ENCODE assay signal across 9 cellular contexts in the genomic region with DNA sequence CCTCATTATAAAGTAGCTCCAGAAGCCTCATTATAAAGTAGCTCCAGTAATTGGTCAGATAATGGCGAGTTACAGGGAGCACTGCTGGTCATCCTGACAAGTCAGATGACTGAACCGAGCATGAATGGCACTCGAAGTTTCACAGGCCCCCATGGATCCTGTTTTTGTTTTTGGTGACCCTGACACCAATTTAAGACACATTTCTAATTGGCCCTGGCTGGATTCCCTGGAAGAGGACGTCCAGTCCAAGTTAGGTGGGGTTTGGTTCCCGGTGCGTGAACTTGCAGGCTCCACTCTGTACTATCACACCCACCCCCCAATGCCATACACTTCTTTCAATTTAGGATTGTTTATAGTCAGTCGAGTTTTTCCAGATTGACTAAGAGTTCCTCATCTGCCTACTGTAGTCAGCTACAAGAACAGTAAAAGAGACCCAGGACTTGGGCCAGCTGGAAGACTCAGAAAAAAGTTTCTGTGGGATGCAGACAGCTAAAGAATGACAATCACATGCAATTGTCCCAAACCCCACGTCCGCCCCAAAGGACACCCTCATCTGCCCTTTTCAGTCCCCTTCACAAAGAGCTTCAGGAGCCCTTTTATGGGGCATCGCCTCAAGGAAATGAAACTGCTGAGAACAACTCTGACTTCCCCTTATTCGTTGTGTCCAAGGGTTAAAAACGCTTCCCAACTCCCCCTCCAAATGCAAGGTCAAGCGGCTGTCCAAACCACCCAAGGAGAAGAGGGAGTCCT. TPM values are rescaled to one million over a fixed set of nuclear protein-coding genes. Genes with fewer than 3 reads are reported as not detected.
DNase-seq lines count a peak whose midpoint lies in the region; ATAC-seq and TF ChIP-seq lines count a peak whose summit lies in the region.
"Had no signal": no experiment of that assay in that cellular context is flagged by ENCODE, and none has a peak within 500 bp of the region (broad histone marks: within the 10 kb centered on the region; RNA-seq: fewer than 3 reads in every experiment).

No MANE protein-coding gene starts in this region.

- peaks cover 11 to 65% of the 10 kb centered on the region in 2 donors for H3K36me3 Mint-ChIP-seq in CD4-positive, alpha-beta memory T cell
- H3K36me3 Mint-ChIP-seq in endothelial cell (ENCODE audit: low read depth, unreplicated experiment), result peaks cover 10% of the 10 kb centered on the region

- peak overlapping the region; percentile 87 to 90 for H3K4me3 ChIP-seq in CD4-positive, alpha-beta memory T cell (ENCODE audit: low read length in 2 of 2)
- H3K4me3 ChIP-seq in Peyer's patch (peak overlapping the region; percentile 53 to 92 (median 70)), neuronal stem cell (ENCODE audit: low read length in 2 of 2) (no peak overlapping the region)

- peak overlapping the region; percentile 74 for H2AFZ ChIP-seq in neuronal stem cell (ENCODE audit: low read length)

- no CpG with 5 or more reads among the region's 13 CpGs for WGBS in neuronal stem cell (ENCODE audit: extremely low coverage in 2 of 2, insufficient read length in 2 of 2, insufficient replicate concordance in 1 of 2), 2 donors

- H3K79me1 ChIP-seq in neuronal stem cell (ENCODE audit: low read depth, low read length), result no peaks in the 10 kb centered on the region

- ATAC-seq in GM21825 (IDR thresholded peaks at IDR 0.05; ENCODE audit: unreplicated experiment), result no peak
- no peak for ATAC-seq in GM21447 (IDR thresholded peaks at IDR 0.05; ENCODE audit: unreplicated experiment)

- H3K14ac ChIP-seq in neuronal stem cell (ENCODE audit: low read length), result no peak overlapping the region

- no peak overlapping the region for H2BK5ac ChIP-seq in neuronal stem cell (ENCODE audit: low read length)

- H3K4me3 Mint-ChIP-seq in CD4-positive, alpha-beta memory T cell, result peak overlapping the region; percentile 97 to 99 (median 98)
- peak overlapping the region; percentile 85 for H3K4me3 Mint-ChIP-seq in endothelial cell (ENCODE audit: unreplicated experiment)

- no peak overlapping the region for H4K91ac ChIP-seq in neuronal stem cell (ENCODE audit: low read depth, low read length, poor library complexity)

- no peak overlapping the region for H3K4ac ChIP-seq in neuronal stem cell (ENCODE audit: low read length)

- intact Hi-C loops in CD4-positive, alpha-beta memory T cell (cut with micrococcal nuclease), result loop anchor here (5.0 kb wide), 1 partner anchor 228 kb away; no protein-coding TSS in a partner anchor

- H2BK15ac ChIP-seq in neuronal stem cell (ENCODE audit: low read length), result no peak overlapping the region

- H3K9me3 Mint-ChIP-seq in CD4-positive, alpha-beta memory T cell, result peaks cover 0 to 1% (median 0%) of the 10 kb centered on the region in 8 donors
- no peaks in the 10 kb centered on the region for H3K9me3 Mint-ChIP-seq in endothelial cell (ENCODE audit: unreplicated experiment)

- H3K36me3 ChIP-seq in CD4-positive, alpha-beta memory T cell (ENCODE audit: insufficient read depth, low read length), result no peaks in the 10 kb centered on the region
- peaks cover 0 to 17% (median 0%) of the 10 kb centered on the region in 3 donors for H3K36me3 ChIP-seq in Peyer's patch
- H3K36me3 ChIP-seq in neuronal stem cell (replicated peaks in 1 of 2; ENCODE audit: control insufficient read depth in 2 of 2, insufficient read depth in 2 of 2, low read length in 2 of 2), result no peaks in the 10 kb centered on the region

- CTCF ChIA-PET in CD4-positive, alpha-beta memory T cell (lab: Charles Lee; ENCODE audit: partially characterized antibody), result interaction anchor here (1.2 to 8.5 kb wide), 3 partner anchors 12 to 490 kb away, joined by 3 to 196 read pairs (median 3); no protein-coding TSS in a partner anchor

- no peak for TF ChIP-seq POLR2A in Peyer's patch (IDR thresholded peaks at IDR 0.05)

- H3K4me1 ChIP-seq in CD4-positive, alpha-beta memory T cell (ENCODE audit: insufficient read depth, low read length), result peaks cover 46% of the 10 kb centered on the region
- H3K4me1 ChIP-seq in Peyer's patch (peaks cover 0 to 48% (median 13%) of the 10 kb centered on the region in 4 donors), neuronal stem cell (ENCODE audit: control insufficient read depth in 2 of 2, insufficient read depth in 1 of 2, low read depth in 1 of 2, low read length in 2 of 2) (peaks cover 20 to 23% of the 10 kb centered on the region in 2 donors)

- H3K27ac Mint-ChIP-seq in CD4-positive, alpha-beta memory T cell, result peak overlapping the region; percentile 69 to 99 (median 83)
- no peak overlapping the region for H3K27ac Mint-ChIP-seq in endothelial cell (ENCODE audit: unreplicated experiment)

- peaks cover 37 to 93% (median 63%) of the 10 kb centered on the region in 4 donors for H3K4me1 Mint-ChIP-seq in CD4-positive, alpha-beta memory T cell
- H3K4me1 Mint-ChIP-seq in endothelial cell (ENCODE audit: unreplicated experiment), result peaks cover 33% of the 10 kb centered on the region

- H3K27me3 ChIP-seq in CD4-positive, alpha-beta memory T cell (ENCODE audit: insufficient read depth, low read length), result no peaks in the 10 kb centered on the region
- H3K27me3 ChIP-seq in Peyer's patch (no peaks in the 10 kb centered on the region), neuronal stem cell (ENCODE audit: control insufficient read depth in 3 of 3, insufficient read depth in 3 of 3, low read depth in 1 of 3, low read length in 3 of 3) (peaks cover 0 to 58% (median 9%) of the 10 kb centered on the region in 3 experiments)

- H3K27ac ChIP-seq in CD4-positive, alpha-beta memory T cell (ENCODE audit: low read depth, low read length), result peak overlapping the region; percentile 74
- H3K27ac ChIP-seq in Peyer's patch (peak overlapping the region; percentile 81 to 98 (median 93)), neuronal stem cell (replicated peaks; ENCODE audit: low read length) (no peak overlapping the region)

- DNase-seq in CD4-positive, alpha-beta memory T cell, result no peak
- DNase-seq in Peyer's patch (no peak), endothelial cell (ENCODE audit: low spot score) (no peak), neuronal stem cell (ENCODE audit: low spot score) (no peak), T1000 (lab: John Stamatoyannopoulos, UW) (no peak)
- no peak for DNase-seq in stimulated activated naive CD4-positive, alpha-beta T cell treated with Interleukin-2 at 50 U/mL for 16 hours (lab: John Stamatoyannopoulos, UW)

- no peaks in the 10 kb centered on the region for H3K9me3 ChIP-seq in CD4-positive, alpha-beta memory T cell (ENCODE audit: control insufficient read depth in 1 of 2, low read length in 2 of 2)
- H3K9me3 ChIP-seq in Peyer's patch (no peaks in the 10 kb centered on the region), neuronal stem cell (replicated peaks in 1 of 2; ENCODE audit: control insufficient read depth in 2 of 2, insufficient read depth in 1 of 2, low read depth in 1 of 2, low read length in 2 of 2) (no peaks in the 10 kb centered on the region)

- POLR2A ChIA-PET in CD4-positive, alpha-beta memory T cell (lab: Charles Lee; ENCODE audit: partially characterized antibody), result interaction anchor here (1.5 to 11.6 kb wide), 10 partner anchors 11 to 707 kb away, joined by 3 to 327 read pairs (median 12); no protein-coding TSS in a partner anchor

- H3K9ac ChIP-seq in neuronal stem cell (ENCODE audit: low read depth, low read length, poor library complexity), result no peak overlapping the region

- H2AK5ac ChIP-seq in neuronal stem cell (ENCODE audit: low read depth, low read length), result no peak overlapping the region

- peaks cover 0 to 2% of the 10 kb centered on the region in 2 donors for H3K27me3 Mint-ChIP-seq in CD4-positive, alpha-beta memory T cell
- peaks cover 22% of the 10 kb centered on the region for H3K27me3 Mint-ChIP-seq in endothelial cell (ENCODE audit: unreplicated experiment)

- TF ChIP-seq CTCF in Peyer's patch (IDR thresholded peaks at IDR 0.05) (no peak), endothelial cell (IDR thresholded peaks at IDR 0.05; ENCODE audit: unreplicated experiment) (no peak)

- H3K23ac ChIP-seq in neuronal stem cell (ENCODE audit: low read depth, low read length, poor library complexity), result no peak overlapping the region

- no peak overlapping the region for H3K18ac ChIP-seq in neuronal stem cell (ENCODE audit: low read length)

- no peak overlapping the region for H2BK12ac ChIP-seq in neuronal stem cell (ENCODE audit: low read length)

- no peak overlapping the region for H4K8ac ChIP-seq in neuronal stem cell (ENCODE audit: low read depth, low read length)

- H3K4me2 ChIP-seq in neuronal stem cell (ENCODE audit: insufficient read depth, low read length, poor library complexity, severe bottlenecking), result peak overlapping the region; percentile 84

- H2BK120ac ChIP-seq in neuronal stem cell (ENCODE audit: low read depth, low read length), result no peak overlapping the region

RNA-seq across cellular contexts. Expression of a gene that starts 2.7 kb away (rescaled TPM):
- 10 to 100 TPM; 87.4 to 91.8 TPM for total RNA-seq in CD4-positive, alpha-beta memory T cell
- polyA plus RNA-seq in CD4-positive, alpha-beta memory T cell, result 10 to 100 TPM; 30.1 to 40.5 TPM
- total RNA-seq in Peyer's patch, result 100 to 1,000 TPM in 2 of 4 donors, 10 to 100 TPM in 2; 34.7 to 179 (median 108) TPM
- total RNA-seq in endothelial cell (ENCODE audit: unreplicated experiment), result 5.7 TPM
- polyA plus RNA-seq in neuronal stem cell (2013, experiment 1 of 2), result 0.75 TPM
- 0.76 TPM for polyA plus RNA-seq in neuronal stem cell (2013, experiment 2 of 2)

RNA-seq across cellular contexts. Expression of a gene that starts 28.5 kb away (rescaled TPM):
- total RNA-seq in CD4-positive, alpha-beta memory T cell, result not detected
- not detected for polyA plus RNA-seq in CD4-positive, alpha-beta memory T cell
- total RNA-seq in Peyer's patch (not detected), endothelial cell (ENCODE audit: unreplicated experiment) (not detected)
- polyA plus RNA-seq in neuronal stem cell (2013, experiment 1 of 2), result not detected
- not detected for polyA plus RNA-seq in neuronal stem cell (2013, experiment 2 of 2)
- total RNA-seq: H4 had no signal

Comparison
In these comparisons a context has a peak if more than half of its experiments do, and no peak if none do; other contexts are left out.
1. H3K4me3 ChIP-seq: peak in CD4-positive, alpha-beta memory T cell (2 of 2) and Peyer's patch (4 of 4); none in neuronal stem cell (0 of 2).